In genomic region chr6:90155114-90155513, GRCh38 we compare ENCODE assay signal across 15 cellular contexts.
"Had no signal": no experiment of that assay in that cellular context is flagged by ENCODE, and none has a peak within 500 bp of the region (broad histone marks: within the 10 kb centered on the region; RNA-seq: fewer than 3 reads in every experiment).

No MANE protein-coding gene starts in this region.

- DNase-seq: activated CD4-positive, alpha-beta T cell treated with anti-CD3 and anti-CD28 coated beads, Interleukin-2, amount 10 ng/mL, durations not matched to agents 7 days and 5 days; activated gamma-delta T cell treated with Interleukin-2 at 50 U/mL for 16 hours; activated T-cell treated with anti-CD3 and anti-CD28 coated beads, Interleukin-2, amount 50 U/mL, for 4 hours; cerebellar nuclear complex; effector memory CD8-positive, alpha-beta T cell; left colon; natural killer cell; right cardiac atrium; T1000; upper lobe of left lung had no signal

- H3K9me3 Mint-ChIP-seq: activated CD4-positive, alpha-beta T cell treated with anti-CD3 and anti-CD28 coated beads, Interleukin-2, amount 10 ng/mL, durations not matched to agents 7 days and 5 days; activated T-cell treated with anti-CD3 and anti-CD28 coated beads, Interleukin-2, amount 50 U/mL, for 4 hours; dendritic cell treated with granulocyte-macrophage colony-stimulating factor and Interleukin-4, amounts not matched to agents 40 ng/mL and 50 ng/mL, for 4 days; effector memory CD8-positive, alpha-beta T cell; natural killer cell had no signal

- H3K4me3 Mint-ChIP-seq: activated CD4-positive, alpha-beta T cell treated with anti-CD3 and anti-CD28 coated beads, Interleukin-2, amount 10 ng/mL, durations not matched to agents 7 days and 5 days; activated T-cell treated with anti-CD3 and anti-CD28 coated beads, Interleukin-2, amount 50 U/mL, for 4 hours; dendritic cell treated with granulocyte-macrophage colony-stimulating factor and Interleukin-4, amounts not matched to agents 40 ng/mL and 50 ng/mL, for 4 days; effector memory CD8-positive, alpha-beta T cell; natural killer cell; stimulated activated memory B cell treated with anti-CD40 and anti-IgM and Interleukin-4, amounts not matched to agents 10 μg/mL and 1 μg/mL and 100 μg/mL, for 72 hours had no signal

- H3K36me3 ChIP-seq: upper lobe of left lung had no signal

- H3K27ac Mint-ChIP-seq: dendritic cell treated with granulocyte-macrophage colony-stimulating factor and Interleukin-4, amounts not matched to agents 40 ng/mL and 50 ng/mL, for 4 days; effector memory CD8-positive, alpha-beta T cell; natural killer cell; progenitor cell of endocrine pancreas had no signal

- H3K27me3 Mint-ChIP-seq: activated CD4-positive, alpha-beta T cell treated with anti-CD3 and anti-CD28 coated beads, Interleukin-2, amount 10 ng/mL, durations not matched to agents 7 days and 5 days; dendritic cell treated with granulocyte-macrophage colony-stimulating factor and Interleukin-4, amounts not matched to agents 40 ng/mL and 50 ng/mL, for 4 days; stimulated activated memory B cell treated with anti-CD40 and anti-IgM and Interleukin-4, amounts not matched to agents 10 μg/mL and 1 μg/mL and 100 μg/mL, for 72 hours had no signal

- H3K27ac ChIP-seq: upper lobe of left lung had no signal

- H3K27me3 ChIP-seq: upper lobe of left lung had no signal

- H3K4me3 ChIP-seq: lung, smooth muscle cell, upper lobe of left lung had no signal

- H3K36me3 Mint-ChIP-seq: natural killer cell had no signal

- ATAC-seq: activated T-cell treated with anti-CD3 and anti-CD28 coated beads, Interleukin-2, amount 50 U/mL, for 4 hours; effector memory CD8-positive, alpha-beta T cell; left colon; natural killer cell; right cardiac atrium; stimulated activated memory B cell treated with anti-CD40 and anti-IgM and Interleukin-4, amounts not matched to agents 10 μg/mL and 1 μg/mL and 100 μg/mL, for 72 hours had no signal
